Comparison of ENCODE assay signal across 9 cellular contexts in genomic region chr13:33207616-33207964, GRCh38.
DNase-seq lines count a peak whose midpoint lies in the region; ATAC-seq lines count a peak whose summit lies in the region.
"Had no signal": no experiment of that assay in that cellular context is flagged by ENCODE, and none has a peak within 500 bp of the region (broad histone marks: within the 10 kb centered on the region; RNA-seq: fewer than 3 reads in every experiment).

No MANE protein-coding gene starts in this region.

- DNase-seq in NOMO-1 treated with DMSO at 0.1 percent for 48 hours (lab: John Stamatoyannopoulos, UW; ENCODE audit: unreplicated experiment) (peak; percentile 37), NOMO-1 treated with dmso at 0.1 percent for 144 hours (lab: John Stamatoyannopoulos, UW; ENCODE audit: unreplicated experiment) (no peak), astrocyte of the hippocampus (ENCODE audit: low read depth, low spot score) (peak; percentile 28), left lobe of liver (ENCODE audit: low spot score) (no peak), ureter (ENCODE audit: low spot score) (peak; percentile 58), NCI-H1105 treated with DMSO at 0.1 percent for 48 hours (lab: John Stamatoyannopoulos, UW) (no peak), NCI-H2081 treated with DMSO at 0.1 percent for 48 hours (lab: John Stamatoyannopoulos, UW) (no peak), NCI-H2081 (lab: John Stamatoyannopoulos, UW) (no peak)
- DNase-seq: nucleus accumbens had no signal

- peak; percentile 69 for ATAC-seq in left lobe of liver

Comparison
In these comparisons a context has a peak if more than half of its experiments do, and no peak if none do; other contexts are left out.
1. DNase-seq: peak in NOMO-1 treated with DMSO at 0.1 percent for 48 hours (single experiment), astrocyte of the hippocampus (single experiment) and ureter (single experiment); none in NOMO-1 treated with dmso at 0.1 percent for 144 hours (single experiment), left lobe of liver (single experiment), NCI-H1105 treated with DMSO at 0.1 percent for 48 hours (single experiment), NCI-H2081 treated with DMSO at 0.1 percent for 48 hours (single experiment) and NCI-H2081 (0 of 2).